12 cellular contexts compared by ENCODE assay signal in genomic region chr5:139390639-139391569, GRCh38. TPM values are rescaled to one million over a fixed set of nuclear protein-coding genes. Genes with fewer than 3 reads are reported as not detected.
A peak's percentile ranks its signal among the peaks of the same experiment; 100 is the strongest.
DNase-seq lines count a peak whose midpoint lies in the region; ATAC-seq and TF ChIP-seq lines count a peak whose summit lies in the region.
"Had no signal": no experiment of that assay in that cellular context is flagged by ENCODE, and none has a peak within 500 bp of the region (broad histone marks: within the 10 kb centered on the region; RNA-seq: fewer than 3 reads in every experiment).

No MANE protein-coding gene starts in this region.

- H3K9me3 Mint-ChIP-seq in CD4-positive, alpha-beta memory T cell = peaks cover 0 to 2% (median 0%) of the 10 kb centered on the region in 8 donors
- no peaks in the 10 kb centered on the region for H3K9me3 Mint-ChIP-seq in activated naive CD8-positive, alpha-beta T cell (ENCODE audit: low read depth)
- no peaks in the 10 kb centered on the region for H3K9me3 Mint-ChIP-seq in nephron

- TF ChIP-seq POLR2A in HCT116 (IDR thresholded peaks at IDR 0.05; ENCODE audit: borderline replicate concordance, extremely low read depth, insufficient read depth, insufficient read length) (no peak), body of pancreas (IDR thresholded peaks at IDR 0.05) (no peak)

- peak overlapping the region; percentile 49 to 96 (median 92) for H3K27ac Mint-ChIP-seq in CD4-positive, alpha-beta memory T cell
- H3K27ac Mint-ChIP-seq in activated naive CD8-positive, alpha-beta T cell = peak overlapping the region; percentile 61
- no peak overlapping the region for H3K27ac Mint-ChIP-seq in nephron

- no peak for TF ChIP-seq RAD21 in HCT116 (IDR thresholded peaks at IDR 0.05; ENCODE audit: low read depth)

- peaks cover 24 to 50% (median 36%) of the 10 kb centered on the region in 4 donors for H3K4me1 Mint-ChIP-seq in CD4-positive, alpha-beta memory T cell
- H3K4me1 Mint-ChIP-seq in activated naive CD8-positive, alpha-beta T cell (ENCODE audit: low read depth) = peaks cover 43% of the 10 kb centered on the region
- peaks cover 11% of the 10 kb centered on the region for H3K4me1 Mint-ChIP-seq in nephron

- no peaks in the 10 kb centered on the region for H4K20me1 ChIP-seq in HCT116 (ENCODE audit: insufficient read depth)

- no peaks in the 10 kb centered on the region for H3K9me2 ChIP-seq in HCT116 (ENCODE audit: insufficient read depth)

- H3K4me3 Mint-ChIP-seq in CD4-positive, alpha-beta memory T cell = peak overlapping the region in 7 of 8 donors; percentile 17 to 94 (median 82)
- peak overlapping the region; percentile 86 for H3K4me3 Mint-ChIP-seq in activated naive CD8-positive, alpha-beta T cell
- H3K4me3 Mint-ChIP-seq in nephron = peak overlapping the region in 2 of 3 experiments; percentile 65 to 78

- H2AFZ ChIP-seq in HCT116 (ENCODE audit: low read depth, low read length, poor library complexity, severe bottlenecking) = no peak overlapping the region

- peaks cover 8% of the 10 kb centered on the region; the same call in 1 of the 2 replicates for H3K79me2 ChIP-seq in HCT116 (ENCODE audit: insufficient read depth, low read length)

- H3K27me3 ChIP-seq in CD4-positive, alpha-beta memory T cell (ENCODE audit: insufficient read depth, low read length) = no peaks in the 10 kb centered on the region
- H3K27me3 ChIP-seq in HCT116 (ENCODE audit: insufficient read depth, low read length) (no peaks in the 10 kb centered on the region), body of pancreas (peaks cover 0 to 11% of the 10 kb centered on the region in 2 donors)

- H3K4me2 ChIP-seq in HCT116 (ENCODE audit: low read length) = peak overlapping the region; percentile 87

- H3K27me3 Mint-ChIP-seq in CD4-positive, alpha-beta memory T cell = no peaks in the 10 kb centered on the region
- no peaks in the 10 kb centered on the region for H3K27me3 Mint-ChIP-seq in activated naive CD8-positive, alpha-beta T cell
- peaks cover 33% of the 10 kb centered on the region for H3K27me3 Mint-ChIP-seq in nephron (ENCODE audit: low read depth)

- no peaks in the 10 kb centered on the region for H3K36me3 ChIP-seq in CD4-positive, alpha-beta memory T cell (ENCODE audit: insufficient read depth, low read length)
- H3K36me3 ChIP-seq in HCT116 (ENCODE audit: control insufficient read depth in 1 of 2, insufficient read depth in 2 of 2, low read length in 2 of 2) = no peaks in the 10 kb centered on the region
- no peaks in the 10 kb centered on the region for H3K36me3 ChIP-seq in body of pancreas (replicated peaks in 1 of 2; ENCODE audit: insufficient read depth in 1 of 2, low read depth in 2 of 2)

- no TSS peak for BruUV-seq in HCT116 (replicated peaks; lab: Mats Ljungman, UMichigan)

- H3K4me3 ChIP-seq in CD4-positive, alpha-beta memory T cell (ENCODE audit: low read length in 2 of 2) = no peak overlapping the region
- H3K4me3 ChIP-seq in HCT116 (replicated peaks in 1 of 2; ENCODE audit: low read depth in 1 of 2, low read length in 2 of 2) (peak overlapping the region; percentile 65 to 79), body of pancreas (no peak overlapping the region)

- no peaks in the 10 kb centered on the region for H3K9me3 ChIP-seq in CD4-positive, alpha-beta memory T cell (ENCODE audit: control insufficient read depth in 1 of 2, low read length in 2 of 2)
- H3K9me3 ChIP-seq in HCT116 (ENCODE audit: control insufficient read depth in 1 of 2, insufficient read depth in 1 of 2, low read depth in 1 of 2, low read length in 2 of 2) (no peaks in the 10 kb centered on the region), body of pancreas (no peaks in the 10 kb centered on the region)

- intact Hi-C loops in CD4-positive, alpha-beta memory T cell (cut with micrococcal nuclease) = loop anchor here (5.0 kb wide), 1 partner anchor 119 kb away; no protein-coding TSS in a partner anchor
- intact Hi-C loops in HCT116 (cut with micrococcal nuclease) (loop anchor here (5.0 kb wide), 1 partner anchor 814 kb away; the partner anchor contains the start of gene HSPA9), body of pancreas (cut with DNase I) (no loop called here)

- POLR2A ChIA-PET in CD4-positive, alpha-beta memory T cell (lab: Charles Lee; ENCODE audit: partially characterized antibody) = interaction anchor here (0.7 to 7.2 kb wide), 6 partner anchors 11 to 173 kb away, joined by 3 to 49 read pairs (median 8); partner anchors contain the start of genes MATR3, PAIP2 and SPATA24
- POLR2A ChIA-PET in HCT116 (lab: Charles Lee) = interaction anchor here (0.6 to 1.2 kb wide), 7 partner anchors 17 to 844 kb away, joined by 3 to 5 read pairs (median 4); partner anchors contain the start of gene PAIP2

- RAD21 ChIA-PET in HCT116 (lab: Charles Lee; ENCODE audit: low non-redundant PET in 1 of 2, low total read pairs in 2 of 2, uncharacterized antibody in 2 of 2, unreplicated experiment in 2 of 2) = interaction anchor here in 1 of 2 experiments (0.9 kb wide), 1 partner anchor 17 kb away, joined by 3 read pairs; no protein-coding TSS in a partner anchor

- peak overlapping the region; percentile 44 for H3K27ac ChIP-seq in CD4-positive, alpha-beta memory T cell (ENCODE audit: low read depth, low read length)
- H3K27ac ChIP-seq in HCT116 (ENCODE audit: low read depth, low read length) = peak overlapping the region; percentile 82
- no peak overlapping the region for H3K27ac ChIP-seq in body of pancreas

- peaks cover 45% of the 10 kb centered on the region for H3K4me1 ChIP-seq in CD4-positive, alpha-beta memory T cell (ENCODE audit: insufficient read depth, low read length)
- peaks cover 15 to 47% of the 10 kb centered on the region in 2 experiments for H3K4me1 ChIP-seq in HCT116 (ENCODE audit: control insufficient read depth in 1 of 2, insufficient read depth in 2 of 2, low read length in 2 of 2)
- peaks cover 40% of the 10 kb centered on the region for H3K4me1 ChIP-seq in body of pancreas

- CTCF ChIA-PET in CD4-positive, alpha-beta memory T cell (lab: Charles Lee; ENCODE audit: partially characterized antibody) = interaction anchor here (1.1 to 4.1 kb wide), 3 partner anchors 12 to 140 kb away, joined by 3 to 25 read pairs (median 7); partner anchors contain the start of gene SPATA24
- CTCF ChIA-PET in HCT116 (lab: Charles Lee) = interaction anchor here (0.7 to 3.2 kb wide), 6 partner anchors 11 to 140 kb away, joined by 3 to 10 read pairs (median 4); partner anchors contain the start of genes PAIP2 and SPATA24

- no peaks in the 10 kb centered on the region for H3K36me3 Mint-ChIP-seq in CD4-positive, alpha-beta memory T cell
- H3K36me3 Mint-ChIP-seq in activated naive CD8-positive, alpha-beta T cell = no peaks in the 10 kb centered on the region
- H3K36me3 Mint-ChIP-seq in nephron (ENCODE audit: low read depth) = no peaks in the 10 kb centered on the region

- TF ChIP-seq CTCF in HCT116 (IDR thresholded peaks at IDR 0.05 in 2 of 3, conservative IDR thresholded peaks at IDR 0.05 in 1 of 3; ENCODE audit: borderline replicate concordance in 1 of 3, insufficient read depth in 1 of 3, low read depth in 2 of 3, low read length in 2 of 3) (no peak), nephron (IDR thresholded peaks at IDR 0.05; ENCODE audit: unreplicated experiment in 3 of 3) (no peak), GM13976 (IDR thresholded peaks at IDR 0.05; ENCODE audit: borderline replicate concordance, control extremely low read depth, extremely low read depth, insufficient read depth, missing control alignments) (no peak), body of pancreas (IDR thresholded peaks at IDR 0.05) (no peak)

- DNase-seq in CD4-positive, alpha-beta memory T cell = no peak
- DNase-seq in HCT116 (ENCODE audit: low read depth, low spot score) (no peak), GM13976 (ENCODE audit: low spot score) (no peak), body of pancreas (no peak), HCEC 1CT (no peak)
- DNase-seq: NCI-H1694 treated with DMSO at 0.1 percent for 48 hours; stimulated activated CD4-positive, alpha-beta T cell treated with anti-CD3 and anti-CD28 coated beads, Interleukin-4, amount 100 ng/mL, for 1 hour had no signal

- 81 to 84% methylated on average over 7 to 10 of the region's 10 CpGs for WGBS in body of pancreas, 2 donors

- H3K9ac ChIP-seq in HCT116 (ENCODE audit: low read length) = peak overlapping the region; percentile 89

- in situ Hi-C loops in GM13976 (cut with MboI; ENCODE audit: low sequenced_read_pairs, unreplicated experiment) = no loop called here

- ATAC-seq in HCT116 (no peak), GM21526 (IDR thresholded peaks at IDR 0.05; ENCODE audit: low FRiP score, unreplicated experiment) (no peak), body of pancreas (no peak)

TF ChIP-seq in HCT116, 20 proteins besides CTCF, POLR2A, EP300 and RAD21:
- TF ChIP-seq POLR2AphosphoS5 (IDR thresholded peaks at IDR 0.05; ENCODE audit: low read depth, low read length) (no peak), FOSL1 (IDR thresholded peaks at IDR 0.05; ENCODE audit: low read depth) (no peak), ZNF274 (IDR thresholded peaks at IDR 0.05; ENCODE audit: low read depth, low read length) (no peak), EZH2 (IDR thresholded peaks at IDR 0.05) (no peak), SRF (IDR thresholded peaks at IDR 0.05; ENCODE audit: low read depth) (no peak)

RNA-seq across cellular contexts. Expression of gene MZB1, which starts 1.2 kb away (rescaled TPM):
- 1 to 10 TPM in 1 of 2 experiments, under 1 TPM in 1; 0.93 to 1.1 TPM for total RNA-seq in CD4-positive, alpha-beta memory T cell
- 1 to 10 TPM in 1 of 2 donors, under 1 TPM in 1; 0.84 to 8.2 TPM for polyA plus RNA-seq in CD4-positive, alpha-beta memory T cell
- total RNA-seq in HCT116 (2021; ENCODE audit: unreplicated experiment) (0.81 TPM), body of pancreas (10 to 100 TPM in 1 of 2 donors, not detected in 1; 12.2 TPM)
- not detected in 2 replicates for polyA plus RNA-seq in HCT116 (2012)
- total RNA-seq: G401 had no signal

RNA-seq across cellular contexts. Expression of gene PROB1, which starts 4.0 kb away (rescaled TPM):
- 1 to 10 TPM; 1.2 to 1.3 TPM for total RNA-seq in CD4-positive, alpha-beta memory T cell
- under 1 TPM; 0.11 to 0.23 TPM for polyA plus RNA-seq in CD4-positive, alpha-beta memory T cell
- 1.7 TPM for total RNA-seq in HCT116 (2021; ENCODE audit: unreplicated experiment)
- 1.4 and 1.7 TPM in 2 replicates for polyA plus RNA-seq in HCT116 (2012)
- total RNA-seq in body of pancreas = 1 to 10 TPM in 1 of 2 donors, under 1 TPM in 1; 0.52 to 1.3 TPM

RNA-seq across cellular contexts. Expression of gene SLC23A1, which starts 7.8 kb away (rescaled TPM):
- total RNA-seq in CD4-positive, alpha-beta memory T cell = not detected
- not detected for polyA plus RNA-seq in CD4-positive, alpha-beta memory T cell
- total RNA-seq in HCT116 (2021; ENCODE audit: unreplicated experiment) (not detected), body of pancreas (under 1 TPM; 0.66 to 0.78 TPM)
- 0.02 TPM in 1 of 2 replicates, not detected in the other for polyA plus RNA-seq in HCT116 (2012)
- total RNA-seq: G401, lung microvascular endothelial cell had no signal

RNA-seq across cellular contexts. Expression of gene SPATA24, which starts 13.0 kb away (rescaled TPM):
- total RNA-seq in CD4-positive, alpha-beta memory T cell = 1 to 10 TPM; 5.6 to 7.5 TPM
- polyA plus RNA-seq in CD4-positive, alpha-beta memory T cell = 1 to 10 TPM; 4.2 to 5.6 TPM
- total RNA-seq in HCT116 (2021; ENCODE audit: unreplicated experiment) (3.1 TPM), body of pancreas (10 to 100 TPM in 1 of 2 donors, not detected in 1; 18.9 TPM)
- polyA plus RNA-seq in HCT116 (2012) = 3.8 and 5.8 TPM in 2 replicates

RNA-seq across cellular contexts. Expression of gene DNAJC18, which starts 48.4 kb away (rescaled TPM):
- total RNA-seq in CD4-positive, alpha-beta memory T cell = 1 to 10 TPM; 6.2 to 7.3 TPM
- polyA plus RNA-seq in CD4-positive, alpha-beta memory T cell = 1 to 10 TPM; 1.8 to 6.5 TPM
- 5.7 TPM for total RNA-seq in HCT116 (2021; ENCODE audit: unreplicated experiment)
- polyA plus RNA-seq in HCT116 (2012) = 2.1 and 3.8 TPM in 2 replicates
- 1 to 10 TPM; 1.6 to 3.0 TPM for total RNA-seq in body of pancreas

Comparison
In these comparisons a context has a peak if more than half of its experiments do, and no peak if none do; other contexts are left out.
1. H3K27ac ChIP-seq: peak in CD4-positive, alpha-beta memory T cell (single experiment) and HCT116 (single experiment); none in body of pancreas (0 of 4).
2. H3K4me3 ChIP-seq: peak in HCT116 (2 of 2); none in CD4-positive, alpha-beta memory T cell (0 of 2) and body of pancreas (0 of 2).
3. H3K27ac Mint-ChIP-seq: peak in CD4-positive, alpha-beta memory T cell (7 of 7) and activated naive CD8-positive, alpha-beta T cell (single experiment); none in nephron (0 of 3).
4. Peak in every context shown above with its lines, with median percentiles within 50 percentile points of each other: H3K4me3 Mint-ChIP-seq.